20 cellular contexts compared by ENCODE assay signal in the genomic region with DNA sequence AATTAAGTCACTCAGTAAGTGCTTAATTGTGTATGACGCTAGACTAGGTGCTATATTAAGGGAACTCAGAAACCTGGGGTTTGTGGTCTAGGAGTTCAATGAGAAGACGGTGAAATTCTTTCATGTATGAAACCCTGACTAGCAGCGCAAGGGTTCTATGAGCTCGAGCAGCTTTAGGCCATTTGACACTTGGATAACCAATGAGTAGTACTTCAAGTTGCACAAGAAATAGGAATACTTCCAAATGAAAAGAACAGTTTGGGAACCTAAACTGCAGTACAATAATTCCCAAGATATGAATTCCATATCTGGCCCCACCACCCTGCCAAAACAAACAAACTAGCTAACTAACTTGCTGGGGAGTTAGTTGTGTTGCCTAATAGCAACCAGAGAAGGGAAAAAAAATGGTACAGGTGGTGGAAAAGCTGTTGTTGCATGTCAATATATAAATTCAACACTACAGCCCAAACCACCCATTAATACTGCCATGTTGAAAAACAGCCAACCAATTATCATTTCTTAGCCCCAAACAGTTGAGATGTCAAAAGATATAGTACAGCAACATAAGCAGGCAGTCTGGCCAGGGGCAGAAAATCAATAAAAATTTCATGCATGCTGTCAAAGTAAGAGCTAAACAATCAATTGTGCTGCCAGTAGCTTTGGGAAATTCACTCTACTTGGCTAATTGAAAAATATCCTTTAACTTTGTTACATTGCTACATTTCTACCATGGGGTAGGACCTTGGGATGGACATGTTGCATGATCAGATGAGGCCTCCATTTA. TPM values are rescaled to one million over a fixed set of nuclear protein-coding genes. Genes with fewer than 3 reads are reported as not detected.
A peak's percentile ranks its signal among the peaks of the same experiment; 100 is the strongest.
DNase-seq lines count a peak whose midpoint lies in the region; ATAC-seq and TF ChIP-seq lines count a peak whose summit lies in the region.
"Had no signal": no experiment of that assay in that cellular context is flagged by ENCODE, and none has a peak within 500 bp of the region (broad histone marks: within the 10 kb centered on the region; RNA-seq: fewer than 3 reads in every experiment).

No MANE protein-coding gene starts in this region.

- TF ChIP-seq POLR2A in gastrocnemius medialis (IDR thresholded peaks at IDR 0.05), result no peak

- H3K36me3 ChIP-seq in gastrocnemius medialis, result no peaks in the 10 kb centered on the region
- H3K36me3 ChIP-seq: thyroid gland had no signal

- ATAC-seq in GM19452 (IDR thresholded peaks at IDR 0.05; ENCODE audit: unreplicated experiment) (peak; percentile 59), HG03432 (IDR thresholded peaks at IDR 0.05; ENCODE audit: unreplicated experiment) (peak; percentile 58), gastrocnemius medialis (peak in 1 of 2 donors; percentile 47), HG03039 (IDR thresholded peaks at IDR 0.05; ENCODE audit: unreplicated experiment) (no peak), HG03439 (IDR thresholded peaks at IDR 0.05; ENCODE audit: unreplicated experiment) (no peak)
- ATAC-seq: gastroesophageal sphincter, Panc1 had no signal

- H3K4me3 ChIP-seq in gastrocnemius medialis, result no peak overlapping the region
- H3K4me3 ChIP-seq: gastroesophageal sphincter, lung, thyroid gland had no signal

- DNase-seq in dedifferentiated amniotic fluid mesenchymal stem cell (ENCODE audit: extremely low spot score) (peak; percentile 23), gastrocnemius medialis (peak; percentile 2 to 12), NCI-H446 (lab: John Stamatoyannopoulos, UW) (no peak)
- no peak for DNase-seq in effector CD8-positive, alpha-beta T cell (lab: John Stamatoyannopoulos, UW)
- DNase-seq: activated CD4-positive, alpha-beta T cell treated with anti-CD3 and anti-CD28 coated beads, Interleukin-2, amount 10 ng/mL, durations not matched to agents 7 days and 5 days; activated T-cell treated with anti-CD3 and anti-CD28 coated beads, Interleukin-2, amount 50 U/mL, for 1 hour; central memory CD4-positive, alpha-beta T cell; NCI-H1092; NCI-H774; small intestine; stimulated activated CD4-positive, alpha-beta T cell treated with anti-CD3 and anti-CD28 coated beads, Interleukin-4, amount 100 ng/mL, for 4 hours; SW 1271 had no signal

- no peak for TF ChIP-seq CTCF in gastrocnemius medialis (IDR thresholded peaks at IDR 0.05 in 4 of 5, conservative IDR thresholded peaks at IDR 0.05 in 1 of 5)

- intact Hi-C loops in gastrocnemius medialis (cut with DNase I; ENCODE audit: low total_unique reads), result no loop called here

- H3K9me3 ChIP-seq in gastrocnemius medialis, result no peaks in the 10 kb centered on the region
- H3K9me3 ChIP-seq: gastroesophageal sphincter, thyroid gland had no signal

- in situ Hi-C loops in gastrocnemius medialis (cut with MboI; ENCODE audit: low sequenced_read_pairs in 4 of 4), result no loop called here

- H3K27me3 ChIP-seq in gastrocnemius medialis, result no peaks in the 10 kb centered on the region
- H3K27me3 ChIP-seq: gastroesophageal sphincter, thyroid gland had no signal

- no peaks in the 10 kb centered on the region for H3K4me1 ChIP-seq in gastrocnemius medialis
- H3K4me1 ChIP-seq: gastroesophageal sphincter, thyroid gland had no signal

- no peak overlapping the region for H3K27ac ChIP-seq in gastrocnemius medialis
- H3K27ac ChIP-seq: gastroesophageal sphincter, thyroid gland had no signal

RNA-seq across cellular contexts. Expression of gene MCF2, which starts 54.6 kb away (rescaled TPM):
- total RNA-seq in gastrocnemius medialis, result not detected

Comparison
In these comparisons a context has a peak if more than half of its experiments do, and no peak if none do; other contexts are left out.
1. ATAC-seq: peak in GM19452 (single experiment) and HG03432 (single experiment); none in HG03039 (single experiment) and HG03439 (single experiment).
2. DNase-seq: peak in dedifferentiated amniotic fluid mesenchymal stem cell (single experiment) and gastrocnemius medialis (2 of 2); none in NCI-H446 (0 of 2) and effector CD8-positive, alpha-beta T cell (single experiment).